In genomic region chr1:231512147-231512698, GRCh38 we compare ENCODE assay signal across 14 cellular contexts. TPM values are rescaled to one million over a fixed set of nuclear protein-coding genes. Genes with fewer than 3 reads are reported as not detected.
DNase-seq lines count a peak whose midpoint lies in the region; ATAC-seq, FAIRE-seq and TF ChIP-seq lines count a peak whose summit lies in the region.
"Had no signal": no experiment of that assay in that cellular context is flagged by ENCODE, and none has a peak within 500 bp of the region (broad histone marks: within the 10 kb centered on the region; RNA-seq: fewer than 3 reads in every experiment).

No MANE protein-coding gene starts in this region.

- no peaks in the 10 kb centered on the region for H3K9me1 ChIP-seq in K562 (ENCODE audit: control insufficient read depth, insufficient read depth, low read length)

- TF ChIP-seq POLR2A in K562 (conservative IDR thresholded peaks at IDR 0.05) (no peak), spleen (IDR thresholded peaks at IDR 0.05) (no peak), testis (IDR thresholded peaks at IDR 0.05) (no peak)

- POLR2A ChIA-PET in activated CD4-positive, alpha-beta T cell treated with anti-CD3 and anti-CD28 coated beads for 36 hours (lab: Charles Lee) = no interaction called here
- POLR2A ChIA-PET in K562 (lab: Yijun Ruan, JAX) = no interaction called here

- 29% methylated on average over 2 of the region's 2 CpGs for WGBS in K562 (ENCODE audit: insufficient coverage, low coverage, missing lambda C conversion rate)
- 72 to 90% (median 77%) methylated on average over 2 of the region's 2 CpGs for WGBS in spleen, 5 donors
- WGBS in testis, 2 donors = 70 to 77% methylated on average over 2 of the region's 2 CpGs

- intact Hi-C loops in activated CD4-positive, alpha-beta T cell treated with anti-CD3 and anti-CD28 coated beads for 36 hours (cut with DNase I, micrococcal nuclease) = no loop called here
- intact Hi-C loops in K562 (cut with micrococcal nuclease) = no loop called here
- intact Hi-C loops in spleen (cut with DNase I; ENCODE audit: low total_unique reads) = no loop called here
- intact Hi-C loops in testis (cut with DNase I; ENCODE audit: low total_unique reads) = no loop called here

- no peak for TF ChIP-seq EP300 in K562 (IDR thresholded peaks at IDR 0.05; ENCODE audit: low read length)

- in situ Hi-C loops in K562 (cut with MboI) = no loop called here

- no peak for DNase-seq in activated CD4-positive, alpha-beta T cell treated with anti-CD3 and anti-CD28 coated beads for 36 hours
- DNase-seq in activated CD4-positive, alpha-beta T cell treated with anti-CD3 and anti-CD28 coated beads for 48 hours = no peak
- no peak for DNase-seq in K562 (ENCODE audit: extremely low read depth in 1 of 4, low spot score in 3 of 4)
- DNase-seq in spleen = no peak
- no peak for DNase-seq in testis
- DNase-seq in activated naive CD4-positive, alpha-beta T cell treated with Interleukin-2 at 50 U/mL for 16 hours = no peak
- DNase-seq: effector CD8-positive, alpha-beta T cell; NCI-H1105; small intestine; stomach had no signal

- ATAC-seq in activated CD4-positive, alpha-beta T cell treated with anti-CD3 and anti-CD28 coated beads for 36 hours = peak; percentile 47
- peak; percentile 60 for ATAC-seq in HG03469 (IDR thresholded peaks at IDR 0.05; ENCODE audit: unreplicated experiment)
- peak; percentile 61 for ATAC-seq in K562
- no peak for ATAC-seq in GM18498 (IDR thresholded peaks at IDR 0.05; ENCODE audit: unreplicated experiment)

- no peaks in the 10 kb centered on the region for H3K36me3 Mint-ChIP-seq in activated CD4-positive, alpha-beta T cell treated with anti-CD3 and anti-CD28 coated beads for 36 hours (ENCODE audit: low read depth)

- H3K27ac ChIP-seq in K562 (ENCODE audit: extremely low read depth, low read depth, low read length) = no peak overlapping the region
- peak overlapping the region in 5 of 8 donors; percentile 21 to 58 (median 52) for H3K27ac ChIP-seq in spleen
- H3K27ac ChIP-seq in testis = no peak overlapping the region
- H3K27ac ChIP-seq: SK-N-MC, stomach had no signal

- H3K4me1 ChIP-seq in K562 (replicated peaks in 1 of 2; ENCODE audit: control insufficient read depth in 2 of 2, insufficient read depth in 2 of 2, low read length in 2 of 2) = no peaks in the 10 kb centered on the region; a peak in 1 of 5 replicates
- H3K4me1 ChIP-seq in spleen = peaks cover 0 to 15% (median 11%) of the 10 kb centered on the region in 6 donors
- no peaks in the 10 kb centered on the region for H3K4me1 ChIP-seq in testis
- H3K4me1 ChIP-seq: stomach had no signal

- no peak for TF ChIP-seq CTCF in K562 (IDR thresholded peaks at IDR 0.05 in 2 of 3, conservative IDR thresholded peaks at IDR 0.05 in 1 of 3; ENCODE audit: insufficient read depth in 2 of 3, low read depth in 1 of 3, low read length in 3 of 3)
- TF ChIP-seq CTCF in spleen (IDR thresholded peaks at IDR 0.05 in 8 of 11, conservative IDR thresholded peaks at IDR 0.05 in 3 of 11) = no peak
- no peak for TF ChIP-seq CTCF in testis (IDR thresholded peaks at IDR 0.05)

- H3K27me3 ChIP-seq in K562 (ENCODE audit: control insufficient read depth in 2 of 2, insufficient read depth in 2 of 2, low read length in 2 of 2) (no peaks in the 10 kb centered on the region), spleen (replicated peaks in 1 of 7) (no peaks in the 10 kb centered on the region), testis (no peaks in the 10 kb centered on the region)
- H3K27me3 ChIP-seq: stomach had no signal

- TF ChIP-seq RAD21 in K562 (CRISPR knock-in tag; conservative IDR thresholded peaks at IDR 0.05 in 1 of 2, IDR thresholded peaks at IDR 0.05 in 1 of 2) = no peak

- H3K4me3 Mint-ChIP-seq in activated CD4-positive, alpha-beta T cell treated with anti-CD3 and anti-CD28 coated beads for 36 hours = no peak overlapping the region

- no peak overlapping the region for H3K27ac Mint-ChIP-seq in activated CD4-positive, alpha-beta T cell treated with anti-CD3 and anti-CD28 coated beads for 36 hours

- BruUV-seq in K562 (replicated peaks; lab: Mats Ljungman, UMichigan) = no TSS peak

- peaks cover 5% of the 10 kb centered on the region for H3K27me3 Mint-ChIP-seq in activated CD4-positive, alpha-beta T cell treated with anti-CD3 and anti-CD28 coated beads for 36 hours

- H2AFZ ChIP-seq in K562 (ENCODE audit: low read depth, low read length) = no peak overlapping the region

- no peak overlapping the region for H3K9ac ChIP-seq in K562 (ENCODE audit: insufficient read depth in 1 of 2, low read depth in 2 of 2, low read length in 2 of 2)

- H3K9me3 ChIP-seq in K562 (replicated peaks; ENCODE audit: control insufficient read depth, insufficient read depth, low read depth, low read length) = no peaks in the 10 kb centered on the region
- H3K9me3 ChIP-seq in spleen = no peaks in the 10 kb centered on the region
- no peaks in the 10 kb centered on the region for H3K9me3 ChIP-seq in testis
- H3K9me3 ChIP-seq: stomach had no signal

- H3K36me3 ChIP-seq in K562 (ENCODE audit: control insufficient read depth, insufficient read depth, low read length) = no peaks in the 10 kb centered on the region
- H3K36me3 ChIP-seq in spleen = no peaks in the 10 kb centered on the region
- H3K36me3 ChIP-seq in testis (ENCODE audit: low read depth, missing control alignments) = no peaks in the 10 kb centered on the region
- H3K36me3 ChIP-seq: stomach had no signal

- no peak overlapping the region for H3K4me2 ChIP-seq in K562 (ENCODE audit: insufficient read depth, low read length)

- H3K9me3 Mint-ChIP-seq in activated CD4-positive, alpha-beta T cell treated with anti-CD3 and anti-CD28 coated beads for 36 hours (ENCODE audit: low read depth) = no peaks in the 10 kb centered on the region

- FAIRE-seq in K562 (lab: Jason Lieb, UNC) = no peak
- FAIRE-seq: A204.1 had no signal

- H3K4me1 Mint-ChIP-seq in activated CD4-positive, alpha-beta T cell treated with anti-CD3 and anti-CD28 coated beads for 36 hours = peaks cover 11% of the 10 kb centered on the region

- no peaks in the 10 kb centered on the region for H3K79me2 ChIP-seq in K562 (ENCODE audit: control insufficient read depth, insufficient read depth, low read length)

- H3K4me3 ChIP-seq in K562 (no peak overlapping the region), spleen (no peak overlapping the region), testis (no peak overlapping the region)
- H3K4me3 ChIP-seq: SK-N-MC, stomach had no signal

- no peaks in the 10 kb centered on the region for H4K20me1 ChIP-seq in K562 (replicated peaks; ENCODE audit: control insufficient read depth, insufficient read depth, low read length)

- CTCF ChIA-PET in activated CD4-positive, alpha-beta T cell treated with anti-CD3 and anti-CD28 coated beads for 36 hours (lab: Charles Lee) = no interaction called here
- CTCF ChIA-PET in K562 (lab: Yijun Ruan, JAX; ENCODE audit: low intra/inter-chr PET ratio) = no interaction called here

TF ChIP-seq in K562, 482 proteins besides CTCF, POLR2A, EP300 and RAD21 (continues in another document):
- TF ChIP-seq STAG1 (CRISPR knock-in tag; IDR thresholded peaks at IDR 0.05; ENCODE audit: borderline replicate concordance) (no peak), STAT5A (IDR thresholded peaks at IDR 0.05; ENCODE audit: borderline replicate concordance, low read length) (no peak), HES1 (IDR thresholded peaks at IDR 0.05; ENCODE audit: low read depth) (no peak), C11orf30 (IDR thresholded peaks at IDR 0.05; ENCODE audit: low read depth) (peak; percentile 3; the same call in 1 of the 2 replicates), NFE2L1 (tag; IDR thresholded peaks at IDR 0.05; ENCODE audit: borderline replicate concordance, low read depth) (no peak), SOX6 (IDR thresholded peaks at IDR 0.05) (peak; percentile 35; the same call in 1 of the 2 replicates), BACH1 (tag; IDR thresholded peaks at IDR 0.05) (no peak), ZNF316 (IDR thresholded peaks at IDR 0.05) (0 out of 2 replicates have a peak, but pooled peaks have one; percentile 4), ZKSCAN1 (IDR thresholded peaks at IDR 0.05; ENCODE audit: low read depth, low read length) (no peak), NFE2 (IDR thresholded peaks at IDR 0.05; ENCODE audit: low read depth) (peak; percentile 48), MBD2 (IDR thresholded peaks at IDR 0.05; ENCODE audit: borderline replicate concordance, low read depth) (no peak), MCM2 (IDR thresholded peaks at IDR 0.05; ENCODE audit: low read depth) (no peak), TCF3 (CRISPR knock-in tag; IDR thresholded peaks at IDR 0.05) (no peak), HNRNPK (IDR thresholded peaks at IDR 0.05; ENCODE audit: low read depth, low read length, poor library complexity, severe bottlenecking) (no peak)

RNA-seq across cellular contexts. Expression of gene TSNAX, which starts 16.2 kb away (rescaled TPM):
- total RNA-seq in activated CD4-positive, alpha-beta T cell treated with anti-CD3 and anti-CD28 coated beads for 36 hours = 10 to 100 TPM; 36.5 to 46.7 TPM
- 41.7 and 75.4 TPM in 2 replicates for total RNA-seq in K562 (2011; cell fraction: chromatin; rRNA removed; ENCODE audit: low replicate concordance)
- 21.2 and 22.3 TPM in 2 replicates for total RNA-seq in K562 (2011; cell fraction: nucleolus; rRNA removed)
- 32.4 and 40.6 TPM in 2 replicates for total RNA-seq in K562 (2011; cell fraction: nucleoplasm; rRNA removed)
- total RNA-seq in K562 (2014; rRNA removed) = 31.3 and 33.8 TPM in 2 replicates
- total RNA-seq in K562 (2014; rRNA removed; fragmentation: Illumina TruSeq; extraction: Trizol) = 102 and 117 TPM in 2 replicates
- 67.8 and 73.0 TPM in 2 replicates for total RNA-seq in K562 (2015; rRNA removed; fragmentation: Illumina TruSeq; extraction: Trizol)
- 51.7 and 54.3 TPM in 2 replicates for total RNA-seq in K562 (2021)
- polyA plus RNA-seq in K562 (2011; rRNA removed) = 46.1 and 61.2 TPM in 2 replicates
- polyA plus RNA-seq in K562 (2011; cell fraction: cytosol; rRNA removed) = 11.2 and 18.7 TPM in 2 replicates
- 10.7 and 14.4 TPM in 2 replicates for polyA plus RNA-seq in K562 (2011; cell fraction: nucleus; rRNA removed)
- polyA plus RNA-seq in K562 (2012) = 45.5 and 52.4 TPM in 2 replicates
- polyA plus RNA-seq in K562 (2014; fragmentation: Illumina TruSeq; extraction: Trizol) = 54.4 and 57.9 TPM in 2 replicates
- 10 to 100 TPM; 77.3 to 82.4 TPM for polyA plus RNA-seq in K562 (2014; fragmentation: Nextera tagmentation; extraction: Ambion mirVana)
- polyA plus RNA-seq in K562 (2014; rRNA removed) = 40.9 and 48.5 TPM in 2 replicates
- 157 and 166 TPM in 2 replicates for polyA minus RNA-seq in K562 (2011; rRNA and poly(A)+ RNA removed)
- 25.9 and 29.5 TPM in 2 replicates for polyA minus RNA-seq in K562 (2011; cell fraction: cytosol; rRNA and poly(A)+ RNA removed)
- 23.6 and 55.8 TPM in 2 replicates for polyA minus RNA-seq in K562 (2011; cell fraction: nucleus; rRNA and poly(A)+ RNA removed)
- 10 to 100 TPM; 46.6 to 61.8 (median 48.3) TPM for total RNA-seq in spleen
- polyA plus RNA-seq in spleen = 10 to 100 TPM; 14.0 to 25.4 (median 18.2) TPM
- 10 to 100 TPM; 31.8 to 37.0 TPM for total RNA-seq in testis
- polyA plus RNA-seq in testis (ENCODE audit: insufficient read depth, low read depth, low replicate concordance) = 38.6 TPM

Comparison
In these comparisons a context has a peak if more than half of its experiments do, and no peak if none do; other contexts are left out.
1. H3K27ac ChIP-seq: peak in spleen (5 of 8); none in K562 (single experiment) and testis (0 of 2).